In genomic region chr20:4060054-4060795, GRCh38 we compare ENCODE assay signal across 8 cellular contexts. TPM values are rescaled to one million over a fixed set of nuclear protein-coding genes. Genes with fewer than 3 reads are reported as not detected.
DNase-seq lines count a peak whose midpoint lies in the region; ATAC-seq and TF ChIP-seq lines count a peak whose summit lies in the region.
"Had no signal": no experiment of that assay in that cellular context is flagged by ENCODE, and none has a peak within 500 bp of the region (broad histone marks: within the 10 kb centered on the region; RNA-seq: fewer than 3 reads in every experiment).

No MANE protein-coding gene starts in this region.

- 72 to 76% methylated on average over 12 of the region's 12 CpGs for WGBS in heart right ventricle, 2 donors
- 93% methylated on average over 12 of the region's 12 CpGs for WGBS in thymus

- no peaks in the 10 kb centered on the region for H3K27me3 Mint-ChIP-seq in osteocyte (ENCODE audit: unreplicated experiment)

- H3K4me3 ChIP-seq in heart right ventricle: no peak overlapping the region
- no peak overlapping the region for H3K4me3 ChIP-seq in thymus (ENCODE audit: low read length)

- peaks cover 27% of the 10 kb centered on the region for H3K4me1 Mint-ChIP-seq in osteocyte (ENCODE audit: unreplicated experiment)

- H3K9me3 ChIP-seq in heart right ventricle: no peaks in the 10 kb centered on the region
- H3K9me3 ChIP-seq in thymus (ENCODE audit: control insufficient read depth): no peaks in the 10 kb centered on the region

- ATAC-seq in HG03571 (IDR thresholded peaks at IDR 0.05; ENCODE audit: unreplicated experiment): peak; percentile 72
- ATAC-seq in heart right ventricle: peak in 7 of 8 donors; percentile 37 to 59 (median 51)
- ATAC-seq: Panc1 had no signal

- no peak overlapping the region for H3K27ac Mint-ChIP-seq in osteocyte (ENCODE audit: unreplicated experiment)

- no peak overlapping the region for H3K4me3 Mint-ChIP-seq in osteocyte (ENCODE audit: unreplicated experiment)

- H3K27ac ChIP-seq in heart right ventricle (peak overlapping the region in 8 of 10 donors; percentile 11 to 72 (median 49)), thymus (ENCODE audit: low read depth) (peak overlapping the region; percentile 25), caudate nucleus (ENCODE audit: low read depth, low read length) (no peak overlapping the region)

- H3K36me3 ChIP-seq in heart right ventricle: no peaks in the 10 kb centered on the region
- no peaks in the 10 kb centered on the region for H3K36me3 ChIP-seq in thymus (ENCODE audit: control insufficient read depth, insufficient read depth)

- intact Hi-C loops in heart right ventricle (cut with DNase I): loop anchor here in 3 of 10 donors (1.0 to 10.0 kb wide), 3 partner anchors 43 to 175 kb away; partner anchors contain the start of genes RNF24 (in 2 of the 3) and PANK2 (in 1 of the 3)

- peak; percentile 56 for DNase-seq in GM20000 (ENCODE audit: low spot score)
- peak; percentile 65 to 70 for DNase-seq in heart right ventricle
- no peak for DNase-seq in osteocyte (ENCODE audit: extremely low spot score, unreplicated experiment)
- no peak for DNase-seq in HK-2 (ENCODE audit: unreplicated experiment)
- no peak for DNase-seq in caudate nucleus (lab: John Stamatoyannopoulos, UW)

- H3K4me1 ChIP-seq in heart right ventricle (peaks cover 13 to 58% (median 50%) of the 10 kb centered on the region in 9 donors), thymus (ENCODE audit: control insufficient read depth, insufficient read depth, low read length) (peaks cover 14% of the 10 kb centered on the region)

- no peak for TF ChIP-seq CTCF in GM20000 (IDR thresholded peaks at IDR 0.05; ENCODE audit: extremely low read depth, missing control alignments)
- TF ChIP-seq CTCF in heart right ventricle (IDR thresholded peaks at IDR 0.05): no peak
- no peak for TF ChIP-seq CTCF in osteocyte (IDR thresholded peaks at IDR 0.05)

- H3K9me3 Mint-ChIP-seq in osteocyte (ENCODE audit: unreplicated experiment): no peaks in the 10 kb centered on the region

- no peaks in the 10 kb centered on the region for H3K36me3 Mint-ChIP-seq in osteocyte (ENCODE audit: unreplicated experiment)

- H3K27me3 ChIP-seq in heart right ventricle (no peaks in the 10 kb centered on the region), thymus (ENCODE audit: control insufficient read depth, insufficient read depth) (no peaks in the 10 kb centered on the region)

RNA-seq across cellular contexts. Expression of gene RNF24, which starts 44.9 kb away (rescaled TPM):
- total RNA-seq in heart right ventricle (10 to 100 TPM in 1 of 10 donors, 1 to 10 TPM in 9; 2.9 to 12.9 (median 5.0) TPM), osteocyte (17.5 and 18.5 TPM in 2 replicates)
- polyA plus RNA-seq in heart right ventricle (1 to 10 TPM; 2.1 to 4.2 TPM), thymus (3.5 TPM)

Comparison
In these comparisons a context has a peak if more than half of its experiments do, and no peak if none do; other contexts are left out.
1. DNase-seq: peak in GM20000 (single experiment) and heart right ventricle (2 of 2); none in osteocyte (single experiment), HK-2 (single experiment) and caudate nucleus (0 of 61).